8 cellular contexts compared by ENCODE assay signal in the genomic region with DNA sequence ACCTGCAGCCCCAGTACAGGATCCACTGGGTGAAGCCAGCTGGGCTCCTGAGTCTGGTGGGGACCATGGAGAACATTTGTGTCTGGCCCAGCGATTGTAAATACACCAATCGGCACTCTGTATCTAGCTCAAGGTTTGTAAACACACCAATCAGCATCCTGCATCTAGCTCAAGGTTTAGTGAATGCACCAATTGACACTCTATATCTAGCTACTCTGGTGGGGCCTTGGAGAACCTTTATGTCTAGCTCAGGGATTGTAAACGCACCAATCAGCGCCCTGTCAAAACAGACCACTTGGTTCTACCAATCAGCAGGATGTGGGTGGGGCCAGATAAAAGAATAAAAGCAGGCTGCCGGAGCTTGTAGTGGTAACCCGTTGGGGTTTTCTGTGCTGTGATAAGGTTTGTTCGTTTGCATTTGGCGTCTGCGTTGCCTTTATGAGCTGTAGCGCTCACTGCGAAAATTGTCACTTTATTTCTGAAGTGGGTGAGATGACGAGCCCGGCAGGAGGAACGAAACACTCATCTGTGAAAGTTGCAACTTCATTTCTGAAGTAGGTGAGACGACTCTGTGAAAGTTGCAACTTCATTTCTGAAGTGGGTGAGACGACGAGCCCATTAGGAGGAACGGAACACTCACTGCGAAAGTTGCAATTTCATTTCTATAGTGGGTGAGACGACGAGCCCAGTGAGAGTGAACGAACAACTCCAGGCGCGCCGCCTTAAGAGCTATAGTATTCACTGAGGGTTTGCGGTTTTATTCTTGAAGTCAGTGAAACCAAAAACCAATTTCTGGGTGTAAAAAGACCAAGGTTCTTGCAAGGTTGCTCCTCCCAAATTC. TPM values are rescaled to one million over a fixed set of nuclear protein-coding genes. Genes with fewer than 3 reads are reported as not detected.
DNase-seq lines count a peak whose midpoint lies in the region; ATAC-seq and TF ChIP-seq lines count a peak whose summit lies in the region.

No MANE protein-coding gene starts in this region.

- H3K9me2 ChIP-seq in SK-N-SH = no peaks in the 10 kb centered on the region

- no peaks in the 10 kb centered on the region for H3K79me2 ChIP-seq in SK-N-SH (ENCODE audit: insufficient read depth)

- no peak overlapping the region for H3K4me2 ChIP-seq in SK-N-SH

- CTCF ChIA-PET in SK-N-SH (lab: Yijun Ruan, JAX) = interaction anchor here (0.8 to 2.5 kb wide), 5 partner anchors 8 to 202 kb away, joined by 3 to 10 read pairs (median 5); no protein-coding TSS in a partner anchor

- no peaks in the 10 kb centered on the region for H3F3A ChIP-seq in SK-N-SH (replicated peaks; ENCODE audit: insufficient read depth)

- H3K27ac ChIP-seq in neutrophil (peak overlapping the region; percentile 23), SK-N-SH (ENCODE audit: low read depth in 2 of 2, low read length in 1 of 2) (no peak overlapping the region)

- H3K36me3 ChIP-seq in neutrophil (no peaks in the 10 kb centered on the region), SK-N-SH (replicated peaks in 1 of 2; ENCODE audit: control insufficient read depth in 1 of 2, insufficient read depth in 2 of 2, low read length in 1 of 2) (no peaks in the 10 kb centered on the region)

- no peak overlapping the region for H2AFZ ChIP-seq in SK-N-SH (ENCODE audit: low read depth)

- WGBS in SK-N-SH (ENCODE audit: low lambda C conversion rate) = 87% methylated on average over 25 of the region's 26 CpGs

- ATAC-seq in GM21528 (IDR thresholded peaks at IDR 0.05; ENCODE audit: low FRiP score, unreplicated experiment) = peak; percentile 77
- no peak for ATAC-seq in esophagus mucosa

- POLR2A ChIA-PET in SK-N-SH (lab: Yijun Ruan, JAX) = no interaction called here

- H4K20me1 ChIP-seq in SK-N-SH (ENCODE audit: insufficient read depth) = no peaks in the 10 kb centered on the region

- no peak overlapping the region for H3K9ac ChIP-seq in SK-N-SH

- TF ChIP-seq CTCF in neutrophil (IDR thresholded peaks at IDR 0.05) (no peak), SK-N-SH (IDR thresholded peaks at IDR 0.05) (no peak)

- no peak for TF ChIP-seq EP300 in SK-N-SH (IDR thresholded peaks at IDR 0.05; ENCODE audit: borderline replicate concordance in 1 of 2, low read depth in 1 of 2, low read length in 1 of 2)

- peak; percentile 7 for DNase-seq in GF-D8 (lab: John Stamatoyannopoulos, UW)
- DNase-seq in Kasumi-1 (lab: John Stamatoyannopoulos, UW) = peak; percentile 48 to 53
- DNase-seq in activated T-cell treated with anti-CD3 and anti-CD28 coated beads, Interleukin-2, amount 50 U/mL, for 1 hour = peak; percentile 63
- no peak for DNase-seq in SK-N-SH
- DNase-seq in NCI-H2171 (lab: John Stamatoyannopoulos, UW) = no peak

- no peaks in the 10 kb centered on the region for H3K9me3 ChIP-seq in neutrophil
- no peaks in the 10 kb centered on the region for H3K9me3 ChIP-seq in SK-N-SH

- H3K4me1 ChIP-seq in neutrophil (ENCODE audit: control insufficient read depth in 1 of 2, insufficient read depth in 1 of 2, low read depth in 1 of 2, low read length in 1 of 2) (peaks cover 12 to 17% of the 10 kb centered on the region in 2 experiments), SK-N-SH (ENCODE audit: control insufficient read depth in 1 of 2, insufficient read depth in 2 of 2, low read depth in 1 of 2, low read length in 1 of 2) (no peaks in the 10 kb centered on the region)

- no peak overlapping the region for H3K4me3 ChIP-seq in neutrophil (ENCODE audit: low read depth in 1 of 2, low read length in 1 of 2)
- H3K4me3 ChIP-seq in SK-N-SH (ENCODE audit: low read depth in 2 of 2, low read length in 1 of 2) = no peak overlapping the region

- no peaks in the 10 kb centered on the region for H3K27me3 ChIP-seq in neutrophil
- H3K27me3 ChIP-seq in SK-N-SH (ENCODE audit: insufficient read depth) = no peaks in the 10 kb centered on the region

- TF ChIP-seq RAD21 in SK-N-SH (IDR thresholded peaks at IDR 0.05; ENCODE audit: low read length) = no peak

TF ChIP-seq in SK-N-SH, 30 proteins besides CTCF, POLR2A, EP300 and RAD21:
- TF ChIP-seq NRF1 (IDR thresholded peaks at IDR 0.05; ENCODE audit: low read depth, low read length) (no peak), TEAD4 (IDR thresholded peaks at IDR 0.05; ENCODE audit: borderline replicate concordance, insufficient read depth) (no peak), MEF2A (IDR thresholded peaks at IDR 0.05; ENCODE audit: borderline replicate concordance, low read depth) (no peak), JUND (IDR thresholded peaks at IDR 0.05) (no peak), GATA2 (CRISPR knock-in tag; IDR thresholded peaks at IDR 0.05) (no peak), SIN3A (IDR thresholded peaks at IDR 0.05; ENCODE audit: borderline replicate concordance, low read depth, low read length) (no peak)

RNA-seq across cellular contexts. Expression of gene SERPINB6, which starts 31.1 kb away (rescaled TPM):
- 102 and 111 TPM in 2 replicates for polyA plus RNA-seq in SK-N-SH (2012; rRNA removed)
- 109 TPM in 2 replicates for polyA plus RNA-seq in SK-N-SH (2012; cell fraction: cytosol; rRNA removed)
- 123 and 128 TPM in 2 replicates for polyA plus RNA-seq in SK-N-SH (2012; cell fraction: nucleus; rRNA removed)
- total RNA-seq in esophagus mucosa = 78.8 TPM

RNA-seq across cellular contexts. Expression of gene SERPINB9, which starts 37.1 kb away (rescaled TPM):
- polyA plus RNA-seq in SK-N-SH (2012; rRNA removed) = 0.19 and 0.28 TPM in 2 replicates
- polyA plus RNA-seq in SK-N-SH (2012; cell fraction: cytosol; rRNA removed) = 0.19 and 0.24 TPM in 2 replicates
- polyA plus RNA-seq in SK-N-SH (2012; cell fraction: nucleus; rRNA removed) = 0.19 and 0.23 TPM in 2 replicates
- 8.4 TPM for total RNA-seq in esophagus mucosa

RNA-seq across cellular contexts. Expression of gene NQO2, which starts 59.5 kb away (rescaled TPM):
- 19.2 and 22.5 TPM in 2 replicates for polyA plus RNA-seq in SK-N-SH (2012; rRNA removed)
- polyA plus RNA-seq in SK-N-SH (2012; cell fraction: cytosol; rRNA removed) = 18.9 and 20.4 TPM in 2 replicates
- polyA plus RNA-seq in SK-N-SH (2012; cell fraction: nucleus; rRNA removed) = 14.6 and 18.6 TPM in 2 replicates
- 31.6 TPM for total RNA-seq in esophagus mucosa

Comparison
In these comparisons a context has a peak if more than half of its experiments do, and no peak if none do; other contexts are left out.
1. DNase-seq: peak in GF-D8 (single experiment), Kasumi-1 (2 of 2) and activated T-cell treated with anti-CD3 and anti-CD28 coated beads, Interleukin-2, amount 50 U/mL, for 1 hour (single experiment); none in SK-N-SH (single experiment) and NCI-H2171 (single experiment).